ENCODE assay signal across 9 cellular contexts in the genomic region with DNA sequence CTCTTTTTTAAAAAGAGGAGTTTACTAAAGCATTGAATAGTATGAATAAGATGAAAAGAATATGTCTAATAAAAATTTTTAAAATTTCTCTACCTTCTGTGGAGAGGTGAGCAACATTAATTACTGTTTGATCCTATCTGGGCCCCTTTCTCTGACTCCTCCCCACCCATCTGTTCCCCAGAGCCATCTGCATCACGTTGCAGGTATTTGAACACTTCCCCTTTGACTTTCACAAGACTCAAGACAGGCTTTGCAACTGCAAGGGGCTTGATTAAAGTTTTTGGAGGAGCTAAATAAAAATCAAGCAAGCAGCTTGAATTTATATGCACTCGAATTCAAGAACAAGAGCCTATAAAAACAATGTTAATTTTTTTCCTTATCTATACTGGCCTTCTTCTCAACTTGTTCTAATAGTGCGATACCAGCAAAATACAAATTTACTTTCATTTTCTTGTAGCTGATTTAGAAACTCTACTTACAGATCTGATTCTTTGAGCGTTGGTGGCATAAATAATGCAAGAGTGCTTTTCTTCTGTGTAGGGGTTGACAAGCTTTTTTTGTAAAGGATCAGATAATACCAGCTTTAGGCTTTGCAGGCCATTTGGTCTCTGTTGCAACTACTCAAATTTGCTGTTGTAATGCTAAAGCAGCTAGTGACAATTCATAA. TPM values are rescaled to one million over a fixed set of nuclear protein-coding genes. Genes with fewer than 3 reads are reported as not detected.
A peak's percentile ranks its signal among the peaks of the same experiment; 100 is the strongest.
DNase-seq lines count a peak whose midpoint lies in the region; ATAC-seq and TF ChIP-seq lines count a peak whose summit lies in the region.
"Had no signal": no experiment of that assay in that cellular context is flagged by ENCODE, and none has a peak within 500 bp of the region (broad histone marks: within the 10 kb centered on the region; RNA-seq: fewer than 3 reads in every experiment).

No MANE protein-coding gene starts in this region.

- TF ChIP-seq CTCF in chondrocyte (IDR thresholded peaks at IDR 0.05) (no peak), mammary epithelial cell (conservative IDR thresholded peaks at IDR 0.05 in 1 of 2, IDR thresholded peaks at IDR 0.05 in 1 of 2; ENCODE audit: extremely low read depth in 1 of 2, insufficient read depth in 1 of 2, low read depth in 1 of 2, low read length in 2 of 2) (no peak)

- no peaks in the 10 kb centered on the region for H3K27me3 ChIP-seq in BLaER1 treated with 17β-estradiol and CSF1 and Interleukin-3, amounts not matched to agents 10 nM and 100 nM
- H3K27me3 ChIP-seq in mammary epithelial cell (ENCODE audit: insufficient read depth, low read length) = no peaks in the 10 kb centered on the region

- H2AFZ ChIP-seq in mammary epithelial cell (ENCODE audit: low read depth, low read length) = no peak overlapping the region

- CTCF ChIA-PET in mammary epithelial cell (lab: Charles Lee; ENCODE audit: low non-redundant PET) = no interaction called here

- no peaks in the 10 kb centered on the region for H3K79me2 ChIP-seq in mammary epithelial cell (ENCODE audit: insufficient read depth, low read length)

- H3K9ac ChIP-seq in BLaER1 treated with 17β-estradiol and CSF1 and Interleukin-3, amounts not matched to agents 10 nM and 100 nM = no peak overlapping the region
- no peak overlapping the region for H3K9ac ChIP-seq in mammary epithelial cell (ENCODE audit: insufficient read depth, low read length)

- no peaks in the 10 kb centered on the region for H3K36me3 Mint-ChIP-seq in activated T-helper 2 cell treated with anti-CD3 and anti-CD28 coated beads, Interferon-gamma antibody, Interleukin-2, Interleukin-4, amounts not matched to agents 10 μg/mL and 5 μg/mL and 100 μg/mL, durations not matched to agents 14 hours and 24 hours and 36 hours (ENCODE audit: low read depth)
- no peaks in the 10 kb centered on the region for H3K36me3 Mint-ChIP-seq in chondrocyte (ENCODE audit: low read depth)

- in situ Hi-C loops in mammary epithelial cell (cut with MboI; ENCODE audit: low sequenced_read_pairs in 2 of 2) = no loop called here

- H3K27ac Mint-ChIP-seq in activated T-helper 2 cell treated with anti-CD3 and anti-CD28 coated beads, Interferon-gamma antibody, Interleukin-2, Interleukin-4, amounts not matched to agents 10 μg/mL and 5 μg/mL and 100 μg/mL, durations not matched to agents 14 hours and 24 hours and 36 hours = no peak overlapping the region
- no peak overlapping the region for H3K27ac Mint-ChIP-seq in chondrocyte (ENCODE audit: unreplicated experiment)

- H3K9me3 ChIP-seq in BLaER1 treated with 17β-estradiol and CSF1 and Interleukin-3, amounts not matched to agents 10 nM and 100 nM (replicated peaks in 1 of 11) = peaks cover 8 to 14% (median 14%) of the 10 kb centered on the region in 11 experiments; a peak in 21 of 22 replicates
- no peaks in the 10 kb centered on the region for H3K9me3 ChIP-seq in mammary epithelial cell (replicated peaks; ENCODE audit: insufficient read depth, low read length)

- H3K4me3 Mint-ChIP-seq in activated T-helper 2 cell treated with anti-CD3 and anti-CD28 coated beads, Interferon-gamma antibody, Interleukin-2, Interleukin-4, amounts not matched to agents 10 μg/mL and 5 μg/mL and 100 μg/mL, durations not matched to agents 14 hours and 24 hours and 36 hours (ENCODE audit: low read depth) = peak overlapping the region; percentile 64
- H3K4me3 Mint-ChIP-seq in chondrocyte (ENCODE audit: unreplicated experiment) = no peak overlapping the region

- peaks cover 4% of the 10 kb centered on the region for H3K9me3 Mint-ChIP-seq in activated T-helper 2 cell treated with anti-CD3 and anti-CD28 coated beads, Interferon-gamma antibody, Interleukin-2, Interleukin-4, amounts not matched to agents 10 μg/mL and 5 μg/mL and 100 μg/mL, durations not matched to agents 14 hours and 24 hours and 36 hours
- peaks cover 4% of the 10 kb centered on the region for H3K9me3 Mint-ChIP-seq in chondrocyte (ENCODE audit: low read depth)

- 76% methylated on average over 4 of the region's 4 CpGs for WGBS in mammary epithelial cell (ENCODE audit: low coverage, missing lambda C conversion rate)

- no peak overlapping the region for H3K27ac ChIP-seq in BLaER1 treated with 17β-estradiol and CSF1 and Interleukin-3, amounts not matched to agents 10 nM and 100 nM
- no peak overlapping the region for H3K27ac ChIP-seq in mammary epithelial cell (ENCODE audit: insufficient read depth, low read depth, low read length)

- H3K36me3 ChIP-seq in BLaER1 treated with 17β-estradiol and CSF1 and Interleukin-3, amounts not matched to agents 10 nM and 100 nM = no peaks in the 10 kb centered on the region
- no peaks in the 10 kb centered on the region for H3K36me3 ChIP-seq in mammary epithelial cell (ENCODE audit: insufficient read depth, low read length)

- peak; percentile 96 for ATAC-seq in GM19328 (IDR thresholded peaks at IDR 0.05; ENCODE audit: unreplicated experiment)
- peak; percentile 100 for ATAC-seq in HG03159 (IDR thresholded peaks at IDR 0.05; ENCODE audit: unreplicated experiment)

- DNase-seq in activated T-helper 2 cell treated with anti-CD3 and anti-CD28 coated beads, Interferon-gamma antibody, Interleukin-2, Interleukin-4, amounts not matched to agents 10 μg/mL and 5 μg/mL and 100 μg/mL, durations not matched to agents 14 hours and 24 hours and 36 hours (ENCODE audit: low spot score) = no peak
- no peak for DNase-seq in chondrocyte (ENCODE audit: low spot score)
- no peak for DNase-seq in mammary epithelial cell
- no peak for DNase-seq in NCI-H1105 (lab: John Stamatoyannopoulos, UW)
- no peak for DNase-seq in NCI-H1930 (lab: John Stamatoyannopoulos, UW)

- peak overlapping the region; percentile 10 to 61 (median 50); a peak in 20 of 22 replicates for H3K4me2 ChIP-seq in BLaER1 treated with 17β-estradiol and CSF1 and Interleukin-3, amounts not matched to agents 10 nM and 100 nM
- H3K4me2 ChIP-seq in mammary epithelial cell (ENCODE audit: insufficient read depth, low read depth, low read length) = no peak overlapping the region

- H3K4me1 Mint-ChIP-seq in activated T-helper 2 cell treated with anti-CD3 and anti-CD28 coated beads, Interferon-gamma antibody, Interleukin-2, Interleukin-4, amounts not matched to agents 10 μg/mL and 5 μg/mL and 100 μg/mL, durations not matched to agents 14 hours and 24 hours and 36 hours (ENCODE audit: low read depth) = peaks cover 10% of the 10 kb centered on the region
- peaks cover 4% of the 10 kb centered on the region for H3K4me1 Mint-ChIP-seq in chondrocyte (ENCODE audit: low read depth)

- no peaks in the 10 kb centered on the region for H4K20me1 ChIP-seq in BLaER1 treated with 17β-estradiol and CSF1 and Interleukin-3, amounts not matched to agents 10 nM and 100 nM
- H4K20me1 ChIP-seq in mammary epithelial cell (ENCODE audit: insufficient read depth, low read length) = no peaks in the 10 kb centered on the region

- intact Hi-C loops in activated T-helper 2 cell treated with anti-CD3 and anti-CD28 coated beads, Interferon-gamma antibody, Interleukin-2, Interleukin-4, amounts not matched to agents 10 μg/mL and 5 μg/mL and 100 μg/mL, durations not matched to agents 14 hours and 24 hours and 36 hours (cut with micrococcal nuclease) = no loop called here
- intact Hi-C loops in mammary epithelial cell (cut with micrococcal nuclease) = no loop called here

- peaks cover 8% of the 10 kb centered on the region for H3K27me3 Mint-ChIP-seq in activated T-helper 2 cell treated with anti-CD3 and anti-CD28 coated beads, Interferon-gamma antibody, Interleukin-2, Interleukin-4, amounts not matched to agents 10 μg/mL and 5 μg/mL and 100 μg/mL, durations not matched to agents 14 hours and 24 hours and 36 hours (ENCODE audit: low read depth)
- H3K27me3 Mint-ChIP-seq in chondrocyte (ENCODE audit: low read depth) = no peaks in the 10 kb centered on the region

- H3K4me1 ChIP-seq in BLaER1 treated with 17β-estradiol and CSF1 and Interleukin-3, amounts not matched to agents 10 nM and 100 nM = peaks cover 0 to 7% (median 0%) of the 10 kb centered on the region in 10 experiments; a peak in 4 of 20 replicates
- peaks cover 6% of the 10 kb centered on the region for H3K4me1 ChIP-seq in mammary epithelial cell (ENCODE audit: insufficient read depth, low read length)

- dilution Hi-C loops in mammary epithelial cell (cut with HindIII; ENCODE audit: low sequenced_read_pairs) = no loop called here

- BruUV-seq in mammary epithelial cell (replicated peaks; lab: Mats Ljungman, UMichigan) = no TSS peak

- H3K4me3 ChIP-seq in BLaER1 treated with 17β-estradiol and CSF1 and Interleukin-3, amounts not matched to agents 10 nM and 100 nM = no peak overlapping the region
- no peak overlapping the region for H3K4me3 ChIP-seq in mammary epithelial cell (replicated peaks in 1 of 3; ENCODE audit: insufficient read depth in 1 of 3, low read depth in 2 of 3, low read length in 3 of 3)

RNA-seq across cellular contexts. Expression of a gene that starts 21.3 kb away (rescaled TPM):
- not detected in 2 replicates for total RNA-seq in activated T-helper 2 cell treated with anti-CD3 and anti-CD28 coated beads, Interferon-gamma antibody, Interleukin-2, Interleukin-4, amounts not matched to agents 10 μg/mL and 5 μg/mL and 100 μg/mL, durations not matched to agents 14 hours and 24 hours and 36 hours
- total RNA-seq in chondrocyte (not detected in 3 replicates), mammary epithelial cell (not detected)
- polyA plus RNA-seq in mammary epithelial cell = not detected
- not detected for polyA minus RNA-seq in mammary epithelial cell
- total RNA-seq: T-helper 2 cell treated with Interferon-gamma antibody and Interleukin-4, amounts not matched to agents 100 ng/mL and 5 ng/mL, for 36 hours had no signal
